In genomic region chr17:28416703-28417311, GRCh38 we compare ENCODE assay signal across 10 cellular contexts. TPM values are rescaled to one million over a fixed set of nuclear protein-coding genes. Genes with fewer than 3 reads are reported as not detected.
DNase-seq lines count a peak whose midpoint lies in the region; ATAC-seq, FAIRE-seq and TF ChIP-seq lines count a peak whose summit lies in the region.
"Had no signal": no experiment of that assay in that cellular context is flagged by ENCODE, and none has a peak within 500 bp of the region (broad histone marks: within the 10 kb centered on the region; RNA-seq: fewer than 3 reads in every experiment).

No MANE protein-coding gene starts in this region.

- no peaks in the 10 kb centered on the region for H4K20me1 ChIP-seq in K562 (replicated peaks; ENCODE audit: control insufficient read depth, insufficient read depth, low read length)
- H4K20me1 ChIP-seq: BLaER1 treated with 17β-estradiol and CSF1 and Interleukin-3, amounts not matched to agents 10 nM and 100 nM had no signal

- CTCF ChIA-PET in K562 (lab: Yijun Ruan, JAX; ENCODE audit: low intra/inter-chr PET ratio) = interaction anchor here (1.3 kb wide), 1 partner anchor 612 kb away, joined by 3 read pairs; no protein-coding TSS in a partner anchor

- no peak overlapping the region; the same call in 1 of the 2 replicates for H3K4me2 ChIP-seq in K562 (ENCODE audit: insufficient read depth, low read length)
- H3K4me2 ChIP-seq: BLaER1 treated with 17β-estradiol and CSF1 and Interleukin-3, amounts not matched to agents 10 nM and 100 nM had no signal

- no peaks in the 10 kb centered on the region for H3K36me3 ChIP-seq in K562 (ENCODE audit: control insufficient read depth, insufficient read depth, low read length)
- H3K36me3 ChIP-seq: BLaER1 treated with 17β-estradiol and CSF1 and Interleukin-3, amounts not matched to agents 10 nM and 100 nM had no signal

- in situ Hi-C loops in K562 (cut with MboI) = no loop called here

- POLR2A ChIA-PET in K562 (lab: Yijun Ruan, JAX) = interaction anchor here (0.6 to 1.5 kb wide), 4 partner anchors 8 to 1096 kb away, joined by 3 to 7 read pairs (median 3); no protein-coding TSS in a partner anchor

- 1% methylated on average over 13 of the region's 13 CpGs for WGBS in K562 (ENCODE audit: insufficient coverage, low coverage, missing lambda C conversion rate)

- DNase-seq in NCI-H2227 (lab: John Stamatoyannopoulos, UW; ENCODE audit: unreplicated experiment) = peak; percentile 20
- no peak for DNase-seq in NCI-H2227 treated with DMSO at 0.1 percent for 48 hours (lab: John Stamatoyannopoulos, UW)
- peak; percentile 7 for DNase-seq in NCI-H1092 (lab: John Stamatoyannopoulos, UW)
- DNase-seq in SW480 (ENCODE audit: low spot score) = peak; percentile 77
- DNase-seq in K562 (ENCODE audit: extremely low read depth in 1 of 4, low spot score in 3 of 4) = peak; percentile 55 to 78 (median 62)
- DNase-seq in iris pigment epithelial cell (ENCODE audit: low read depth) = peak; percentile 71
- DNase-seq in stimulated activated CD4-positive, alpha-beta T cell treated with anti-CD3 and anti-CD28 coated beads, Interleukin-4, amount 100 ng/mL, for 1 hour = peak; percentile 50

- no TSS peak for BruUV-seq in K562 (replicated peaks; lab: Mats Ljungman, UMichigan)

- H3K4me1 ChIP-seq in K562 (replicated peaks in 1 of 2; ENCODE audit: control insufficient read depth in 2 of 2, insufficient read depth in 2 of 2, low read length in 2 of 2) = no peaks in the 10 kb centered on the region; a peak in 2 of 5 replicates
- H3K4me1 ChIP-seq: BLaER1 treated with 17β-estradiol and CSF1 and Interleukin-3, amounts not matched to agents 10 nM and 100 nM had no signal

- TF ChIP-seq CTCF in K562 (IDR thresholded peaks at IDR 0.05 in 2 of 3, conservative IDR thresholded peaks at IDR 0.05 in 1 of 3; ENCODE audit: insufficient read depth in 2 of 3, low read depth in 1 of 3, low read length in 3 of 3) = peak; percentile 75 to 85 (median 78)

- intact Hi-C loops in K562 (cut with micrococcal nuclease) = loop anchor here (5.0 kb wide), 1 partner anchor 35 kb away; no protein-coding TSS in a partner anchor

- H3K27ac ChIP-seq in K562 (ENCODE audit: extremely low read depth, low read depth, low read length) = no peak overlapping the region
- H3K27ac ChIP-seq: BLaER1 treated with 17β-estradiol and CSF1 and Interleukin-3, amounts not matched to agents 10 nM and 100 nM had no signal

- no peak overlapping the region for H3K9ac ChIP-seq in K562 (ENCODE audit: insufficient read depth in 1 of 2, low read depth in 2 of 2, low read length in 2 of 2)
- H3K9ac ChIP-seq: BLaER1 treated with 17β-estradiol and CSF1 and Interleukin-3, amounts not matched to agents 10 nM and 100 nM had no signal

- TF ChIP-seq POLR2A in K562 (conservative IDR thresholded peaks at IDR 0.05) = no peak

- no peaks in the 10 kb centered on the region for H3K79me2 ChIP-seq in K562 (ENCODE audit: control insufficient read depth, insufficient read depth, low read length)

- H2AFZ ChIP-seq in K562 (ENCODE audit: low read depth, low read length) = peak overlapping the region; percentile 67

- peak; percentile 96 for FAIRE-seq in K562 (lab: Jason Lieb, UNC)
- FAIRE-seq: colon had no signal

- peak; percentile 33 to 73; a peak in 3 of 4 replicates for TF ChIP-seq RAD21 in K562 (CRISPR knock-in tag; conservative IDR thresholded peaks at IDR 0.05 in 1 of 2, IDR thresholded peaks at IDR 0.05 in 1 of 2)

- H3K27me3 ChIP-seq in K562 (ENCODE audit: control insufficient read depth in 2 of 2, insufficient read depth in 2 of 2, low read length in 2 of 2) = peaks cover 20 to 33% of the 10 kb centered on the region in 2 experiments
- H3K27me3 ChIP-seq: BLaER1 treated with 17β-estradiol and CSF1 and Interleukin-3, amounts not matched to agents 10 nM and 100 nM had no signal

- TF ChIP-seq EP300 in K562 (IDR thresholded peaks at IDR 0.05; ENCODE audit: low read length) = no peak

- no peak overlapping the region for H3K4me3 ChIP-seq in K562
- H3K4me3 ChIP-seq: BLaER1 treated with 17β-estradiol and CSF1 and Interleukin-3, amounts not matched to agents 10 nM and 100 nM had no signal

- H3K9me1 ChIP-seq in K562 (ENCODE audit: control insufficient read depth, insufficient read depth, low read length) = no peaks in the 10 kb centered on the region

- peak; percentile 99 for ATAC-seq in K562
- no peak for ATAC-seq in HG02678 (IDR thresholded peaks at IDR 0.05; ENCODE audit: unreplicated experiment)

- no peaks in the 10 kb centered on the region for H3K9me3 ChIP-seq in K562 (replicated peaks; ENCODE audit: control insufficient read depth, insufficient read depth, low read depth, low read length)
- H3K9me3 ChIP-seq: BLaER1 treated with 17β-estradiol and CSF1 and Interleukin-3, amounts not matched to agents 10 nM and 100 nM had no signal

RNA-seq across cellular contexts. Expression of gene SLC46A1, which starts 10.8 kb away (rescaled TPM):
- 18.4 and 42.1 TPM in 2 replicates for total RNA-seq in K562 (2011; cell fraction: chromatin; rRNA removed; ENCODE audit: low replicate concordance)
- total RNA-seq in K562 (2011; cell fraction: nucleolus; rRNA removed) = 22.6 and 30.0 TPM in 2 replicates
- total RNA-seq in K562 (2011; cell fraction: nucleoplasm; rRNA removed) = 26.1 and 28.6 TPM in 2 replicates
- total RNA-seq in K562 (2014; rRNA removed) = 3.1 and 3.4 TPM in 2 replicates
- total RNA-seq in K562 (2014; rRNA removed; fragmentation: Illumina TruSeq; extraction: Trizol) = 1.8 and 3.1 TPM in 2 replicates
- total RNA-seq in K562 (2015; rRNA removed; fragmentation: Illumina TruSeq; extraction: Trizol) = 2.4 and 3.1 TPM in 2 replicates
- 4.3 and 5.5 TPM in 2 replicates for total RNA-seq in K562 (2021)
- 2.4 and 4.0 TPM in 2 replicates for polyA plus RNA-seq in K562 (2011; rRNA removed)
- polyA plus RNA-seq in K562 (2011; cell fraction: cytosol; rRNA removed) = 2.7 and 5.5 TPM in 2 replicates
- polyA plus RNA-seq in K562 (2011; cell fraction: nucleus; rRNA removed) = 7.8 and 15.8 TPM in 2 replicates
- polyA plus RNA-seq in K562 (2012) = 2.4 and 2.9 TPM in 2 replicates
- polyA plus RNA-seq in K562 (2014; fragmentation: Illumina TruSeq; extraction: Trizol) = 3.9 and 4.5 TPM in 2 replicates
- polyA plus RNA-seq in K562 (2014; fragmentation: Nextera tagmentation; extraction: Ambion mirVana) = under 1 TPM; 0.24 to 0.32 TPM
- 2.6 TPM in 2 replicates for polyA plus RNA-seq in K562 (2014; rRNA removed)
- 7.2 and 11.6 TPM in 2 replicates for polyA minus RNA-seq in K562 (2011; rRNA and poly(A)+ RNA removed)
- 2.6 and 6.5 TPM in 2 replicates for polyA minus RNA-seq in K562 (2011; cell fraction: cytosol; rRNA and poly(A)+ RNA removed)
- 13.5 and 15.0 TPM in 2 replicates for polyA minus RNA-seq in K562 (2011; cell fraction: nucleus; rRNA and poly(A)+ RNA removed)

RNA-seq across cellular contexts. Expression of gene SARM1, which starts 45.3 kb away (rescaled TPM):
- total RNA-seq in K562 (2011; cell fraction: chromatin; rRNA removed; ENCODE audit: low replicate concordance) = 1.5 and 2.4 TPM in 2 replicates
- total RNA-seq in K562 (2011; cell fraction: nucleolus; rRNA removed) = 1.6 and 3.2 TPM in 2 replicates
- 0.69 and 0.81 TPM in 2 replicates for total RNA-seq in K562 (2011; cell fraction: nucleoplasm; rRNA removed)
- total RNA-seq in K562 (2014; rRNA removed) (0.08 and 0.09 TPM in 2 replicates), K562 (2014; rRNA removed; fragmentation: Illumina TruSeq; extraction: Trizol) (0.10 and 0.29 TPM in 2 replicates), K562 (2015; rRNA removed; fragmentation: Illumina TruSeq; extraction: Trizol) (0.08 and 0.11 TPM in 2 replicates), K562 (2021) (0.54 and 0.55 TPM in 2 replicates)
- polyA plus RNA-seq in K562 (2011; rRNA removed) (0.15 and 0.30 TPM in 2 replicates), K562 (2014; fragmentation: Illumina TruSeq; extraction: Trizol) (0.07 and 0.12 TPM in 2 replicates), K562 (2014; fragmentation: Nextera tagmentation; extraction: Ambion mirVana) (not detected), K562 (2014; rRNA removed) (0.04 and 0.31 TPM in 2 replicates)
- polyA plus RNA-seq in K562 (2011; cell fraction: cytosol; rRNA removed) = 0.19 and 0.30 TPM in 2 replicates
- 0.94 and 1.5 TPM in 2 replicates for polyA plus RNA-seq in K562 (2011; cell fraction: nucleus; rRNA removed)
- 0.12 and 1.5 TPM in 2 replicates for polyA plus RNA-seq in K562 (2012)
- polyA minus RNA-seq in K562 (2011; rRNA and poly(A)+ RNA removed) = 0.09 and 0.21 TPM in 2 replicates
- 0.38 and 0.73 TPM in 2 replicates for polyA minus RNA-seq in K562 (2011; cell fraction: cytosol; rRNA and poly(A)+ RNA removed)
- 0.44 and 0.67 TPM in 2 replicates for polyA minus RNA-seq in K562 (2011; cell fraction: nucleus; rRNA and poly(A)+ RNA removed)

RNA-seq across cellular contexts. Expression of gene VTN, which starts 46.7 kb away (rescaled TPM):
- not detected in 2 replicates for total RNA-seq in K562 (2011; cell fraction: chromatin; rRNA removed; ENCODE audit: low replicate concordance)
- 0.26 and 0.33 TPM in 2 replicates for total RNA-seq in K562 (2011; cell fraction: nucleolus; rRNA removed)
- total RNA-seq in K562 (2011; cell fraction: nucleoplasm; rRNA removed) = 0.73 TPM in 1 of 2 replicates, not detected in the other
- total RNA-seq in K562 (2014; rRNA removed) (0.14 and 0.33 TPM in 2 replicates), K562 (2014; rRNA removed; fragmentation: Illumina TruSeq; extraction: Trizol) (not detected in 2 replicates), K562 (2015; rRNA removed; fragmentation: Illumina TruSeq; extraction: Trizol) (0.15 and 0.36 TPM in 2 replicates), K562 (2021) (0.86 and 2.3 TPM in 2 replicates)
- polyA plus RNA-seq in K562 (2011; rRNA removed) (0.11 and 0.17 TPM in 2 replicates), K562 (2014; fragmentation: Illumina TruSeq; extraction: Trizol) (0.13 and 0.68 TPM in 2 replicates), K562 (2014; fragmentation: Nextera tagmentation; extraction: Ambion mirVana) (1 to 10 TPM in 1 of 2 experiments, under 1 TPM in 1; 0.22 to 1.0 TPM), K562 (2014; rRNA removed) (0.64 and 0.82 TPM in 2 replicates)
- 0.21 and 0.25 TPM in 2 replicates for polyA plus RNA-seq in K562 (2011; cell fraction: cytosol; rRNA removed)
- polyA plus RNA-seq in K562 (2011; cell fraction: nucleus; rRNA removed) = 0.10 and 0.41 TPM in 2 replicates
- polyA plus RNA-seq in K562 (2012) = 0.77 and 0.97 TPM in 2 replicates
- not detected in 2 replicates for polyA minus RNA-seq in K562 (2011; rRNA and poly(A)+ RNA removed)
- polyA minus RNA-seq in K562 (2011; cell fraction: cytosol; rRNA and poly(A)+ RNA removed) = 1.0 TPM in 2 replicates
- polyA minus RNA-seq in K562 (2011; cell fraction: nucleus; rRNA and poly(A)+ RNA removed) = 0.40 and 0.56 TPM in 2 replicates

RNA-seq across cellular contexts. Expression of gene SEBOX, which starts 51.8 kb away (rescaled TPM):
- total RNA-seq in K562 (2011; cell fraction: chromatin; rRNA removed; ENCODE audit: low replicate concordance) = not detected in 2 replicates
- total RNA-seq in K562 (2011; cell fraction: nucleolus; rRNA removed) = not detected in 2 replicates
- not detected in 2 replicates for total RNA-seq in K562 (2011; cell fraction: nucleoplasm; rRNA removed)
- total RNA-seq in K562 (2014; rRNA removed) (not detected in 2 replicates), K562 (2014; rRNA removed; fragmentation: Illumina TruSeq; extraction: Trizol) (not detected in 2 replicates), K562 (2015; rRNA removed; fragmentation: Illumina TruSeq; extraction: Trizol) (not detected in 2 replicates), K562 (2021) (not detected in 2 replicates)
- polyA plus RNA-seq in K562 (2011; rRNA removed) (not detected in 2 replicates), K562 (2014; fragmentation: Illumina TruSeq; extraction: Trizol) (not detected in 2 replicates), K562 (2014; fragmentation: Nextera tagmentation; extraction: Ambion mirVana) (not detected), K562 (2014; rRNA removed) (not detected in 2 replicates)
- polyA plus RNA-seq in K562 (2011; cell fraction: cytosol; rRNA removed) = not detected in 2 replicates
- polyA plus RNA-seq in K562 (2011; cell fraction: nucleus; rRNA removed) = not detected in 2 replicates
- polyA plus RNA-seq in K562 (2012) = not detected in 2 replicates
- polyA minus RNA-seq in K562 (2011; rRNA and poly(A)+ RNA removed) = not detected in 2 replicates
- not detected in 2 replicates for polyA minus RNA-seq in K562 (2011; cell fraction: cytosol; rRNA and poly(A)+ RNA removed)
- not detected in 2 replicates for polyA minus RNA-seq in K562 (2011; cell fraction: nucleus; rRNA and poly(A)+ RNA removed)

RNA-seq across cellular contexts. Expression of gene SLC13A2, which starts 56.6 kb away (rescaled TPM):
- not detected in 2 replicates for total RNA-seq in K562 (2011; cell fraction: chromatin; rRNA removed; ENCODE audit: low replicate concordance)
- not detected in 2 replicates for total RNA-seq in K562 (2011; cell fraction: nucleolus; rRNA removed)
- total RNA-seq in K562 (2011; cell fraction: nucleoplasm; rRNA removed) = not detected in 2 replicates
- total RNA-seq in K562 (2014; rRNA removed) (not detected in 2 replicates), K562 (2014; rRNA removed; fragmentation: Illumina TruSeq; extraction: Trizol) (not detected in 2 replicates), K562 (2015; rRNA removed; fragmentation: Illumina TruSeq; extraction: Trizol) (not detected in 2 replicates), K562 (2021) (0.13 TPM in 1 of 2 replicates, not detected in the other)
- polyA plus RNA-seq in K562 (2011; rRNA removed) (not detected in 2 replicates), K562 (2014; fragmentation: Illumina TruSeq; extraction: Trizol) (not detected in 2 replicates), K562 (2014; fragmentation: Nextera tagmentation; extraction: Ambion mirVana) (not detected), K562 (2014; rRNA removed) (not detected in 2 replicates)
- not detected in 2 replicates for polyA plus RNA-seq in K562 (2011; cell fraction: cytosol; rRNA removed)
- not detected in 2 replicates for polyA plus RNA-seq in K562 (2011; cell fraction: nucleus; rRNA removed)
- not detected in 2 replicates for polyA plus RNA-seq in K562 (2012)
- not detected in 2 replicates for polyA minus RNA-seq in K562 (2011; rRNA and poly(A)+ RNA removed)
- not detected in 2 replicates for polyA minus RNA-seq in K562 (2011; cell fraction: cytosol; rRNA and poly(A)+ RNA removed)
- polyA minus RNA-seq in K562 (2011; cell fraction: nucleus; rRNA and poly(A)+ RNA removed) = not detected in 2 replicates
